In genomic region chr22:30968924-30969531, GRCh38 we compare ENCODE assay signal across 1 cellular context.
TF ChIP-seq lines count a peak whose summit lies in the region.

TSS of gene TUG1 (plus strand) at chr22:30969265.

TF ChIP-seq in HepG2, 621 proteins besides CTCF, POLR2A, EP300 and RAD21 (continued from another document and continues in another):
- TF ChIP-seq, protein P1, sequence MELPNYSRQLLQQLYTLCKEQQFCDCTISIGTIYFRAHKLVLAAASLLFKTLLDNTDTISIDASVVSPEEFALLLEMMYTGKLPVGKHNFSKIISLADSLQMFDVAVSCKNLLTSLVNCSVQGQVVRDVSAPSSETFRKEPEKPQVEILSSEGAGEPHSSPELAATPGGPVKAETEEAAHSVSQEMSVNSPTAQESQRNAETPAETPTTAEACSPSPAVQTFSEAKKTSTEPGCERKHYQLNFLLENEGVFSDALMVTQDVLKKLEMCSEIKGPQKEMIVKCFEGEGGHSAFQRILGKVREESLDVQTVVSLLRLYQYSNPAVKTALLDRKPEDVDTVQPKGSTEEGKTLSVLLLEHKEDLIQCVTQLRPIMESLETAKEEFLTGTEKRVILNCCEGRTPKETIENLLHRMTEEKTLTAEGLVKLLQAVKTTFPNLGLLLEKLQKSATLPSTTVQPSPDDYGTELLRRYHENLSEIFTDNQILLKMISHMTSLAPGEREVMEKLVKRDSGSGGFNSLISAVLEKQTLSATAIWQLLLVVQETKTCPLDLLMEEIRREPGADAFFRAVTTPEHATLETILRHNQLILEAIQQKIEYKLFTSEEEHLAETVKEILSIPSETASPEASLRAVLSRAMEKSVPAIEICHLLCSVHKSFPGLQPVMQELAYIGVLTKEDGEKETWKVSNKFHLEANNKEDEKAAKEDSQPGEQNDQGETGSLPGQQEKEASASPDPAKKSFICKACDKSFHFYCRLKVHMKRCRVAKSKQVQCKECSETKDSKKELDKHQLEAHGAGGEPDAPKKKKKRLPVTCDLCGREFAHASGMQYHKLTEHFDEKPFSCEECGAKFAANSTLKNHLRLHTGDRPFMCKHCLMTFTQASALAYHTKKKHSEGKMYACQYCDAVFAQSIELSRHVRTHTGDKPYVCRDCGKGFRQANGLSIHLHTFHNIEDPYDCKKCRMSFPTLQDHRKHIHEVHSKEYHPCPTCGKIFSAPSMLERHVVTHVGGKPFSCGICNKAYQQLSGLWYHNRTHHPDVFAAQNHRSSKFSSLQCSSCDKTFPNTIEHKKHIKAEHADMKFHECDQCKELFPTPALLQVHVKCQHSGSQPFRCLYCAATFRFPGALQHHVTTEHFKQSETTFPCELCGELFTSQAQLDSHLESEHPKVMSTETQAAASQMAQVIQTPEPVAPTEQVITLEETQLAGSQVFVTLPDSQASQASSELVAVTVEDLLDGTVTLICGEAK (IDR thresholded peaks at IDR 0.05): no peak
- TF ChIP-seq, protein P1 (CRISPR knock-in tag; IDR thresholded peaks at IDR 0.05): no peak
- TF ChIP-seq JDP2 (CRISPR knock-in tag; IDR thresholded peaks at IDR 0.05; ENCODE audit: borderline replicate concordance): no peak
- no peak for TF ChIP-seq CHCHD3 (CRISPR knock-in tag; IDR thresholded peaks at IDR 0.05)
- TF ChIP-seq, protein P2, sequence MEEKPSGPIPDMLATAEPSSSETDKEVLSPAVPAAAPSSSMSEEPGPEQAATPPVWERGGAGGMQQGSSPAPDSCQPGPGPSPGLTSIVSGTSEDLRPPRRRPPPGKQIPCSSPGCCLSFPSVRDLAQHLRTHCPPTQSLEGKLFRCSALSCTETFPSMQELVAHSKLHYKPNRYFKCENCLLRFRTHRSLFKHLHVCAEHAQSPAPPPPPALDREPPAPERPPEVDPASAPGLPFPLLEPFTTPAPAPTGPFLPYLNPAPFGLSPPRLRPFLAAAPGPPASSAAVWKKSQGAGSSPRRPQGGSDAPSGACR (CRISPR knock-in tag; IDR thresholded peaks at IDR 0.05): no peak
- TF ChIP-seq, protein P3, sequence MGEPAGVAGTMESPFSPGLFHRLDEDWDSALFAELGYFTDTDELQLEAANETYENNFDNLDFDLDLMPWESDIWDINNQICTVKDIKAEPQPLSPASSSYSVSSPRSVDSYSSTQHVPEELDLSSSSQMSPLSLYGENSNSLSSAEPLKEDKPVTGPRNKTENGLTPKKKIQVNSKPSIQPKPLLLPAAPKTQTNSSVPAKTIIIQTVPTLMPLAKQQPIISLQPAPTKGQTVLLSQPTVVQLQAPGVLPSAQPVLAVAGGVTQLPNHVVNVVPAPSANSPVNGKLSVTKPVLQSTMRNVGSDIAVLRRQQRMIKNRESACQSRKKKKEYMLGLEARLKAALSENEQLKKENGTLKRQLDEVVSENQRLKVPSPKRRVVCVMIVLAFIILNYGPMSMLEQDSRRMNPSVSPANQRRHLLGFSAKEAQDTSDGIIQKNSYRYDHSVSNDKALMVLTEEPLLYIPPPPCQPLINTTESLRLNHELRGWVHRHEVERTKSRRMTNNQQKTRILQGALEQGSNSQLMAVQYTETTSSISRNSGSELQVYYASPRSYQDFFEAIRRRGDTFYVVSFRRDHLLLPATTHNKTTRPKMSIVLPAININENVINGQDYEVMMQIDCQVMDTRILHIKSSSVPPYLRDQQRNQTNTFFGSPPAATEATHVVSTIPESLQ (CRISPR knock-in tag; conservative IDR thresholded peaks at IDR 0.05): no peak
- peak; percentile 91; the same call in 1 of the 2 replicates for TF ChIP-seq TSC22D2 (CRISPR knock-in tag; IDR thresholded peaks at IDR 0.05; ENCODE audit: borderline replicate concordance)
- no peak for TF ChIP-seq SMARCE1 (IDR thresholded peaks at IDR 0.05; ENCODE audit: borderline replicate concordance)
- no peak for TF ChIP-seq RNF219 (CRISPR knock-in tag; IDR thresholded peaks at IDR 0.05)
- TF ChIP-seq, protein P4, sequence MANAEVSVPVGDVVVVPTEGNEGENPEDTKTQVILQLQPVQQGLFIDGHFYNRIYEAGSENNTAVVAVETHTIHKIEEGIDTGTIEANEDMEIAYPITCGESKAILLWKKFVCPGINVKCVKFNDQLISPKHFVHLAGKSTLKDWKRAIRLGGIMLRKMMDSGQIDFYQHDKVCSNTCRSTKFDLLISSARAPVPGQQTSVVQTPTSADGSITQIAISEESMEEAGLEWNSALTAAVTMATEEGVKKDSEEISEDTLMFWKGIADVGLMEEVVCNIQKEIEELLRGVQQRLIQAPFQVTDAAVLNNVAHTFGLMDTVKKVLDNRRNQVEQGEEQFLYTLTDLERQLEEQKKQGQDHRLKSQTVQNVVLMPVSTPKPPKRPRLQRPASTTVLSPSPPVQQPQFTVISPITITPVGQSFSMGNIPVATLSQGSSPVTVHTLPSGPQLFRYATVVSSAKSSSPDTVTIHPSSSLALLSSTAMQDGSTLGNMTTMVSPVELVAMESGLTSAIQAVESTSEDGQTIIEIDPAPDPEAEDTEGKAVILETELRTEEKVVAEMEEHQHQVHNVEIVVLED (CRISPR knock-in tag; IDR thresholded peaks at IDR 0.05; ENCODE audit: borderline replicate concordance): peak; percentile 81
- TF ChIP-seq BRF2 (CRISPR knock-in tag; IDR thresholded peaks at IDR 0.05): no peak
- TF ChIP-seq REL (CRISPR knock-in tag; conservative IDR thresholded peaks at IDR 0.05): peak; percentile 84; the same call in 1 of the 2 replicates
- TF ChIP-seq TBP (CRISPR knock-in tag; IDR thresholded peaks at IDR 0.05): no peak
- no peak for TF ChIP-seq SATB2 (CRISPR knock-in tag; IDR thresholded peaks at IDR 0.05)
- no peak for TF ChIP-seq ZNF10 (CRISPR knock-in tag; IDR thresholded peaks at IDR 0.05; ENCODE audit: borderline replicate concordance, low read depth)
- TF ChIP-seq ZSCAN31 (CRISPR knock-in tag; IDR thresholded peaks at IDR 0.05; ENCODE audit: low read depth): no peak
- no peak for TF ChIP-seq ELF4 (CRISPR knock-in tag; IDR thresholded peaks at IDR 0.05; ENCODE audit: borderline replicate concordance)
- TF ChIP-seq LRRFIP1 (CRISPR knock-in tag; conservative IDR thresholded peaks at IDR 0.05): no peak
- TF ChIP-seq AGO1 (IDR thresholded peaks at IDR 0.05; ENCODE audit: low read depth, low read length, poor library complexity, severe bottlenecking): no peak
- TF ChIP-seq KLF16 (CRISPR knock-in tag; IDR thresholded peaks at IDR 0.05): peak in 1 of 2 experiments; percentile 62; a peak in 2 of 4 replicates
- TF ChIP-seq, protein P5, sequence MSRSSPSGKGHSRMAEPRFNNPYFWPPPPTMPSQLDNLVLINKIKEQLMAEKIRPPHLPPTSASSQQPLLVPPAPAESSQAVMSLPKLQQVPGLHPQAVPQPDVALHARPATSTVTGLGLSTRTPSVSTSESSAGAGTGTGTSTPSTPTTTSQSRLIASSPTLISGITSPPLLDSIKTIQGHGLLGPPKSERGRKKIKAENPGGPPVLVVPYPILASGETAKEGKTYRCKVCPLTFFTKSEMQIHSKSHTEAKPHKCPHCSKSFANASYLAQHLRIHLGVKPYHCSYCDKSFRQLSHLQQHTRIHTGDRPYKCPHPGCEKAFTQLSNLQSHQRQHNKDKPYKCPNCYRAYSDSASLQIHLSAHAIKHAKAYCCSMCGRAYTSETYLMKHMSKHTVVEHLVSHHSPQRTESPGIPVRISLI (CRISPR knock-in tag; IDR thresholded peaks at IDR 0.05; ENCODE audit: borderline replicate concordance): peak; percentile 30; the same call in 1 of the 2 replicates
- TF ChIP-seq, protein P6, sequence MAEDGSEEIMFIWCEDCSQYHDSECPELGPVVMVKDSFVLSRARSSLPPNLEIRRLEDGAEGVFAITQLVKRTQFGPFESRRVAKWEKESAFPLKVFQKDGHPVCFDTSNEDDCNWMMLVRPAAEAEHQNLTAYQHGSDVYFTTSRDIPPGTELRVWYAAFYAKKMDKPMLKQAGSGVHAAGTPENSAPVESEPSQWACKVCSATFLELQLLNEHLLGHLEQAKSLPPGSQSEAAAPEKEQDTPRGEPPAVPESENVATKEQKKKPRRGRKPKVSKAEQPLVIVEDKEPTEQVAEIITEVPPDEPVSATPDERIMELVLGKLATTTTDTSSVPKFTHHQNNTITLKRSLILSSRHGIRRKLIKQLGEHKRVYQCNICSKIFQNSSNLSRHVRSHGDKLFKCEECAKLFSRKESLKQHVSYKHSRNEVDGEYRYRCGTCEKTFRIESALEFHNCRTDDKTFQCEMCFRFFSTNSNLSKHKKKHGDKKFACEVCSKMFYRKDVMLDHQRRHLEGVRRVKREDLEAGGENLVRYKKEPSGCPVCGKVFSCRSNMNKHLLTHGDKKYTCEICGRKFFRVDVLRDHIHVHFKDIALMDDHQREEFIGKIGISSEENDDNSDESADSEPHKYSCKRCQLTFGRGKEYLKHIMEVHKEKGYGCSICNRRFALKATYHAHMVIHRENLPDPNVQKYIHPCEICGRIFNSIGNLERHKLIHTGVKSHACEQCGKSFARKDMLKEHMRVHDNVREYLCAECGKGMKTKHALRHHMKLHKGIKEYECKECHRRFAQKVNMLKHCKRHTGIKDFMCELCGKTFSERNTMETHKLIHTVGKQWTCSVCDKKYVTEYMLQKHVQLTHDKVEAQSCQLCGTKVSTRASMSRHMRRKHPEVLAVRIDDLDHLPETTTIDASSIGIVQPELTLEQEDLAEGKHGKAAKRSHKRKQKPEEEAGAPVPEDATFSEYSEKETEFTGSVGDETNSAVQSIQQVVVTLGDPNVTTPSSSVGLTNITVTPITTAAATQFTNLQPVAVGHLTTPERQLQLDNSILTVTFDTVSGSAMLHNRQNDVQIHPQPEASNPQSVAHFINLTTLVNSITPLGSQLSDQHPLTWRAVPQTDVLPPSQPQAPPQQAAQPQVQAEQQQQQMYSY (CRISPR knock-in tag; IDR thresholded peaks at IDR 0.05): no peak
- peak; percentile 41; the same call in 1 of the 2 replicates for TF ChIP-seq ZNF430 (CRISPR knock-in tag; IDR thresholded peaks at IDR 0.05)
- TF ChIP-seq SALL2 (CRISPR knock-in tag; IDR thresholded peaks at IDR 0.05): no peak
- TF ChIP-seq MLLT10 (CRISPR knock-in tag; IDR thresholded peaks at IDR 0.05): no peak
- TF ChIP-seq NFIB (CRISPR knock-in tag; IDR thresholded peaks at IDR 0.05; ENCODE audit: borderline replicate concordance): no peak
- no peak for TF ChIP-seq ZNF136 (CRISPR knock-in tag; IDR thresholded peaks at IDR 0.05; ENCODE audit: low read depth)
- peak; percentile 78 for TF ChIP-seq ZNF205 (CRISPR knock-in tag; IDR thresholded peaks at IDR 0.05)
- no peak for TF ChIP-seq ZNF44 (CRISPR knock-in tag; IDR thresholded peaks at IDR 0.05)
